In the genomic region with DNA sequence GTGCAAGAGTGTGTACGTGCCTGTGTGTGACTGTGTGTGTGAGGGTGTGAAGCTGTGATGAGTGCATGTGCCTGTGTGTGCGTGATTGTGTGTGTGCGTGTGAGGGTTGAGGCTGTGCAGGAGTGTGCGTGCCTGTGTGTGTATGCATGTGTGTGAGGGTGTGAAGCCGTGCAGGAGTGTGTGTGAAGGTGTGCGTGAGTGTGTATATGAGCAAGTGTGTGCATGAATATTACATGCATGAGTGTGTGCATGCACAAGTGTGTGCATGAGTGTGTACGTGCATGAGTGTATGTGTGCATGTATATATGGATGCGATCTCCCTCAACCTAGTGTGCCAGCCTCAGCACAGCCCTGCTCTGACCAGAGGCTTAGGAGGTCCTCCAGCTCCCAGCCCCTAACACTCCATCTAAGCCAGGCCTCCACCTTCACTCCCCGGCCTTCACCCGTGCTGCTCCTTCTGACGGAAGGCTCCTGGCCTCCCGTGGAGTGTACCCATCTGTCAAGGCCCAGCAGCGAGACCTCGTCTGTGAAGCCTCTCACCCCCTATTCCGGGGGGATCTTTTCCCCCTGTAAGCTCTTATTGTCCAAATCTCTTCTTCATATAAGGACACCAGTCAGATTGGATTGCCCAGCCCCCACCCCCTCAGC, we compare ENCODE assay signal across 23 cellular contexts. TPM values are rescaled to one million over a fixed set of nuclear protein-coding genes. Genes with fewer than 3 reads are reported as not detected.
DNase-seq lines count a peak whose midpoint lies in the region; ATAC-seq, FAIRE-seq and TF ChIP-seq lines count a peak whose summit lies in the region.
"Had no signal": no experiment of that assay in that cellular context is flagged by ENCODE, and none has a peak within 500 bp of the region (broad histone marks: within the 10 kb centered on the region; RNA-seq: fewer than 3 reads in every experiment).

No MANE protein-coding gene starts in this region.

- H3K23ac ChIP-seq in H1 (ENCODE audit: insufficient read length) = no peak overlapping the region

- no peaks in the 10 kb centered on the region for H3K79me2 ChIP-seq in H1 (ENCODE audit: control insufficient read depth in 1 of 2, insufficient read depth in 2 of 2, low read length in 2 of 2)

- H2BK20ac ChIP-seq in H1 (ENCODE audit: low read length) = no peak overlapping the region

- ATAC-seq in GM19397 (IDR thresholded peaks at IDR 0.05; ENCODE audit: unreplicated experiment) = no peak
- ATAC-seq: K562, SK-N-SH treated with all-trans-retinoic acid at 6 μM for 48 hours had no signal

- H2AK5ac ChIP-seq in H1 (ENCODE audit: low read depth, low read length) = no peak overlapping the region

- peaks cover 4% of the 10 kb centered on the region; the same call in 1 of the 2 replicates for H3K23me2 ChIP-seq in H1 (ENCODE audit: low read depth, low read length)

- FAIRE-seq in HTR-8/SVneo (lab: Jason Lieb, UNC) (peak; percentile 96), H1 (lab: Jason Lieb, UNC) (no peak)
- FAIRE-seq: GM12891, K562 had no signal

- no peak overlapping the region for H2BK120ac ChIP-seq in H1 (replicated peaks; ENCODE audit: low read depth, low read length)

- peaks cover 0 to 13% (median 2%) of the 10 kb centered on the region in 4 experiments; a peak in 3 of 7 replicates for H3K27me3 ChIP-seq in H1 (replicated peaks in 1 of 4; ENCODE audit: control insufficient read depth in 3 of 4, extremely low read depth in 1 of 4, insufficient read depth in 3 of 4, low read length in 3 of 4)

- TF ChIP-seq POLR2A in H1 (IDR thresholded peaks at IDR 0.05; ENCODE audit: control extremely low read depth in 1 of 2, low read depth in 2 of 2, low read length in 2 of 2) = no peak

- no peak overlapping the region for H2AFZ ChIP-seq in H1 (ENCODE audit: low read length)

- no peak overlapping the region for H3K56ac ChIP-seq in H1 (replicated peaks; ENCODE audit: insufficient read length, low read depth, low read length)

- peak overlapping the region; percentile 23; the same call in 1 of the 2 replicates for H2BK12ac ChIP-seq in H1 (ENCODE audit: low read depth, low read length)

- CTCF ChIA-PET in H1 (lab: Charles Lee; ENCODE audit: partially characterized antibody) = interaction anchor here (2.0 kb wide), 1 partner anchor 13 kb away, joined by 5 read pairs; no protein-coding TSS in a partner anchor

- no peak overlapping the region for H3K4me3 ChIP-seq in H1 (ENCODE audit: extremely low read depth in 1 of 4, insufficient read depth in 2 of 4, low read depth in 3 of 4, low read length in 4 of 4)
- H3K4me3 ChIP-seq: K562 had no signal

- no peak overlapping the region for H3K18ac ChIP-seq in H1 (ENCODE audit: extremely low read depth, low read length)

- no peak overlapping the region for H3K14ac ChIP-seq in H1 (ENCODE audit: insufficient read length)

- intact Hi-C loops in posterior vena cava (cut with DNase I) = no loop called here

- H3K9ac ChIP-seq in H1 (replicated peaks in 1 of 4; ENCODE audit: extremely low read depth in 1 of 4, low read depth in 3 of 4, low read length in 3 of 4) = no peak overlapping the region

- DNase-seq in HTR-8/SVneo (ENCODE audit: insufficient read length, low spot score) (no peak), H1 (ENCODE audit: low read depth in 1 of 2, low spot score in 2 of 2) (no peak), posterior vena cava (ENCODE audit: low spot score) (peak; percentile 35), NCI-H510A (lab: John Stamatoyannopoulos, UW) (no peak), NCI-H1092 (lab: John Stamatoyannopoulos, UW) (no peak)
- no peak for DNase-seq in activated T-cell treated with anti-CD3 and anti-CD28 coated beads, Interleukin-2, amount 50 U/mL, for 48 hours
- DNase-seq: Caco-2; CD4-positive, alpha-beta memory T cell; DMS 273 treated with DMSO at 0.1 percent for 48 hours; DMS79 treated with DMSO at 0.1 percent for 48 hours; GOT3; NCI-H1092 treated with DMSO at 0.1 percent for 48 hours; NCI-H1436 treated with DMSO at 0.1 percent for 48 hours; NCI-H2029 treated with DMSO at 0.1 percent for 48 hours; NCI-H226; NCI-H774; NK-92 treated with Interleukin-12 subunit alpha and Interleukin-12 subunit beta, amount 100 ng/mL, for 24 hours had no signal

- no peak overlapping the region for H4K8ac ChIP-seq in H1 (ENCODE audit: extremely low read depth, insufficient read depth, low read length)

- no peak overlapping the region for H2BK15ac ChIP-seq in H1 (ENCODE audit: low read length)

- H3K36me3 ChIP-seq in H1 (ENCODE audit: control insufficient read depth in 2 of 4, insufficient read depth in 4 of 4, low read length in 3 of 4) = no peaks in the 10 kb centered on the region; a peak in 1 of 8 replicates

- peaks cover 0 to 4% of the 10 kb centered on the region in 2 experiments for H4K20me1 ChIP-seq in H1 (replicated peaks in 1 of 2; ENCODE audit: control insufficient read depth in 1 of 2, insufficient read depth in 2 of 2, low read length in 2 of 2)

- WGBS in H1 (ENCODE audit: extremely low coverage in 1 of 2, insufficient coverage in 1 of 2, insufficient read length in 1 of 2, insufficient replicate concordance in 2 of 2, low coverage in 1 of 2, low lambda C conversion rate in 2 of 2, missing lambda C conversion rate in 1 of 2), 2 experiments = 84% methylated on average over 15 of the region's 15 CpGs; no CpG with 5 or more reads in 1 of the 2 experiments

- no peak for TF ChIP-seq RAD21 in H1 (IDR thresholded peaks at IDR 0.05 in 1 of 2, conservative IDR thresholded peaks at IDR 0.05 in 1 of 2; ENCODE audit: low read depth in 2 of 2, low read length in 2 of 2)

- no peak overlapping the region for H3K4ac ChIP-seq in H1 (replicated peaks; ENCODE audit: insufficient read length, low read depth, low read length)

- TF ChIP-seq EP300 in H1 (IDR thresholded peaks at IDR 0.05; ENCODE audit: borderline replicate concordance in 1 of 2, low read depth in 2 of 2, low read length in 2 of 2) = no peak

- no peaks in the 10 kb centered on the region for H3K79me1 ChIP-seq in H1 (ENCODE audit: low read depth, low read length)

- H4K91ac ChIP-seq in H1 (replicated peaks; ENCODE audit: insufficient read length, low read length) = peak overlapping the region; percentile 1

- H3K27ac ChIP-seq in H1 (ENCODE audit: low read depth, low read length) = no peak overlapping the region
- H3K27ac ChIP-seq: RWPE1 had no signal

- no peak overlapping the region for H4K5ac ChIP-seq in H1 (ENCODE audit: insufficient read length, low read depth, low read length)

- peaks cover 58 to 89% of the 10 kb centered on the region in 2 experiments for H3K9me3 ChIP-seq in H1 (ENCODE audit: insufficient read depth in 2 of 2, low read depth in 1 of 2, low read length in 1 of 2)
- H3K9me3 ChIP-seq: Caco-2 had no signal

- POLR2A ChIA-PET in H1 (lab: Charles Lee; ENCODE audit: partially characterized antibody) = no interaction called here

- H3K4me2 ChIP-seq in H1 (ENCODE audit: insufficient read depth in 1 of 2, low read depth in 2 of 2, low read length in 2 of 2) = no peak overlapping the region; a peak in 1 of 4 replicates

- H3K4me1 ChIP-seq in H1 (replicated peaks in 1 of 4; ENCODE audit: control insufficient read depth in 3 of 4, insufficient read depth in 4 of 4, low read length in 3 of 4) = no peaks in the 10 kb centered on the region
- H3K4me1 ChIP-seq: Caco-2 had no signal

- H2BK5ac ChIP-seq in H1 (ENCODE audit: low read depth, low read length) = no peak overlapping the region; the same call in 1 of the 2 replicates

- no peak for TF ChIP-seq CTCF in H1 (IDR thresholded peaks at IDR 0.05; ENCODE audit: control extremely low read depth in 1 of 3, insufficient read depth in 1 of 3, low read depth in 1 of 3, low read length in 3 of 3)

RNA-seq across cellular contexts. Expression of gene PHACTR3, which starts 19.9 kb away (rescaled TPM):
- 0.13 TPM in 1 of 2 replicates, not detected in the other for total RNA-seq in H1 (2021; fragmentation: NEBNext Ultra II Directional; extraction: Animal tissue kit (Norgen Biotek cat#: 25700))
- polyA plus RNA-seq in H1 (2011; rRNA removed) = 0.03 and 0.05 TPM in 2 replicates
- polyA plus RNA-seq in H1 (2011; cell fraction: cytosol; rRNA removed) = 0.03 TPM
- not detected for polyA plus RNA-seq in H1 (2011; cell fraction: nucleus; rRNA removed)
- 0.09 to 0.11 TPM in 2 of 4 replicates, not detected in the others for polyA plus RNA-seq in H1 (2012, experiment 1 of 2)
- polyA plus RNA-seq in H1 (2012, experiment 2 of 2) = not detected
- 0.30 TPM for polyA plus RNA-seq in H1 (2013, experiment 1 of 2)
- 0.22 TPM for polyA plus RNA-seq in H1 (2013, experiment 2 of 2)
- polyA minus RNA-seq in H1 (2011; rRNA and poly(A)+ RNA removed) = not detected in 2 replicates
- not detected for polyA minus RNA-seq in H1 (2011; cell fraction: cytosol; rRNA and poly(A)+ RNA removed)
- not detected for polyA minus RNA-seq in H1 (2011; cell fraction: nucleus; rRNA and poly(A)+ RNA removed)
- under 1 TPM; 0.19 to 0.43 TPM for total RNA-seq in posterior vena cava
- total RNA-seq: CD4-positive, alpha-beta memory T cell; K562 had no signal
- polyA plus RNA-seq: BJ; CD4-positive, alpha-beta memory T cell; K562 had no signal
